9 cellular contexts compared by ENCODE assay signal in genomic region chr11:117815262-117815803, GRCh38. TPM values are rescaled to one million over a fixed set of nuclear protein-coding genes. Genes with fewer than 3 reads are reported as not detected.
DNase-seq lines count a peak whose midpoint lies in the region; ATAC-seq and TF ChIP-seq lines count a peak whose summit lies in the region.
"Had no signal": no experiment of that assay in that cellular context is flagged by ENCODE, and none has a peak within 500 bp of the region (broad histone marks: within the 10 kb centered on the region; RNA-seq: fewer than 3 reads in every experiment).

No MANE protein-coding gene starts in this region.

- H3K27ac ChIP-seq in OCI-LY7 (ENCODE audit: low read depth, low read length, poor library complexity, severe bottlenecking), result no peak overlapping the region
- peak overlapping the region; percentile 56 for H3K27ac ChIP-seq in mesendoderm (ENCODE audit: low read depth, low read length)
- no peak overlapping the region for H3K27ac ChIP-seq in RWPE1
- H3K27ac ChIP-seq: SJSA1 had no signal

- CTCF ChIA-PET in OCI-LY7 (lab: Charles Lee; ENCODE audit: unreplicated experiment) (interaction anchor here (0.6 to 1.2 kb wide), 4 partner anchors 9 to 135 kb away, joined by 3 to 4 read pairs (median 3); partner anchors contain the start of gene FXYD2), RWPE1 (lab: Yijun Ruan, JAX) (interaction anchor here (0.6 to 6.8 kb wide), 2 partner anchors 29 to 389 kb away, joined by 3 to 84 read pairs; no protein-coding TSS in a partner anchor)

- no peaks in the 10 kb centered on the region for H3K9me2 ChIP-seq in OCI-LY7 (ENCODE audit: insufficient read depth, low read length)

- peak overlapping the region; percentile 96 to 99 for H3K27ac Mint-ChIP-seq in stimulated activated naive CD8-positive, alpha-beta T cell treated with anti-CD3 and anti-CD28 coated beads, Interleukin-15, amount 100 ng/mL, for 72 hours

- H2AK5ac ChIP-seq in mesendoderm (ENCODE audit: low read length), result peak overlapping the region; percentile 62

- H3K4ac ChIP-seq in mesendoderm (ENCODE audit: low read depth, low read length), result no peak overlapping the region

- H3K18ac ChIP-seq in mesendoderm (ENCODE audit: low read length), result peak overlapping the region; percentile 12

- peaks cover 80% of the 10 kb centered on the region for H3K4me1 Mint-ChIP-seq in stimulated activated naive CD8-positive, alpha-beta T cell treated with anti-CD3 and anti-CD28 coated beads, Interleukin-15, amount 100 ng/mL, for 72 hours

- no peaks in the 10 kb centered on the region for H3K27me3 ChIP-seq in mesendoderm (ENCODE audit: insufficient read depth, low read length, poor library complexity)
- H3K27me3 ChIP-seq: SJSA1 had no signal

- H3K56ac ChIP-seq in mesendoderm (ENCODE audit: low read length), result peak overlapping the region; percentile 77

- no peaks in the 10 kb centered on the region; the same call in 1 of the 2 replicates for H4K20me1 ChIP-seq in OCI-LY7 (ENCODE audit: insufficient read depth, low read length)

- H3K36me3 ChIP-seq in OCI-LY7 (ENCODE audit: insufficient read depth, low read length) (no peaks in the 10 kb centered on the region), mesendoderm (ENCODE audit: control insufficient read depth, insufficient read depth, low read length) (no peaks in the 10 kb centered on the region)
- H3K36me3 ChIP-seq: SJSA1 had no signal

- H3K27me3 Mint-ChIP-seq in stimulated activated naive CD8-positive, alpha-beta T cell treated with anti-CD3 and anti-CD28 coated beads, Interleukin-15, amount 100 ng/mL, for 72 hours, result no peaks in the 10 kb centered on the region

- H3K4me3 ChIP-seq in OCI-LY7 (ENCODE audit: low read depth, low read length, poor library complexity, severe bottlenecking) (peak overlapping the region; percentile 26), mesendoderm (ENCODE audit: low read length) (no peak overlapping the region)
- H3K4me3 ChIP-seq: SJSA1 had no signal

- peak overlapping the region; percentile 50 for H3K23ac ChIP-seq in mesendoderm (ENCODE audit: low read length)

- peak overlapping the region; percentile 91 to 96 for H3K4me3 Mint-ChIP-seq in stimulated activated naive CD8-positive, alpha-beta T cell treated with anti-CD3 and anti-CD28 coated beads, Interleukin-15, amount 100 ng/mL, for 72 hours

- no peaks in the 10 kb centered on the region for H3K9me3 Mint-ChIP-seq in stimulated activated naive CD8-positive, alpha-beta T cell treated with anti-CD3 and anti-CD28 coated beads, Interleukin-15, amount 100 ng/mL, for 72 hours

- H2BK120ac ChIP-seq in mesendoderm (ENCODE audit: low read depth, low read length), result no peak overlapping the region

- H2AFZ ChIP-seq in OCI-LY7 (ENCODE audit: low read length), result no peak overlapping the region

- no CpG with 5 or more reads among the region's 7 CpGs for WGBS in mesendoderm (ENCODE audit: extremely low coverage, insufficient coverage, low lambda C conversion rate)

- H3K4me1 ChIP-seq in OCI-LY7 (ENCODE audit: insufficient read depth, low read length, poor library complexity, severe bottlenecking) (peaks cover 16% of the 10 kb centered on the region), mesendoderm (ENCODE audit: control insufficient read depth, low read depth, low read length) (peaks cover 15% of the 10 kb centered on the region)

- BruUV-seq in OCI-LY7 (replicated peaks; lab: Mats Ljungman, UMichigan), result no TSS peak

- peak; percentile 49 for ATAC-seq in GM18519 (IDR thresholded peaks at IDR 0.05; ENCODE audit: low FRiP score, unreplicated experiment)
- peak; percentile 79 for ATAC-seq in HG02885 (IDR thresholded peaks at IDR 0.05; ENCODE audit: poor library complexity, unreplicated experiment)
- ATAC-seq in stimulated activated naive CD8-positive, alpha-beta T cell treated with anti-CD3 and anti-CD28 coated beads, Interleukin-15, amount 100 ng/mL, for 72 hours, result peak; percentile 72

- DNase-seq in OCI-LY7 (ENCODE audit: low spot score), result peak; percentile 83
- peak; percentile 87 for DNase-seq in activated effector memory CD4-positive, alpha-beta T cell treated with anti-CD3 and anti-CD28 coated beads, Interleukin-2, amount 50 U/mL, for 16 hours
- DNase-seq in mesendoderm, result no peak
- DNase-seq in stimulated activated naive CD8-positive, alpha-beta T cell treated with anti-CD3 and anti-CD28 coated beads, Interleukin-15, amount 100 ng/mL, for 72 hours, result peak; percentile 67 to 87
- no peak for DNase-seq in cerebellar nuclear complex (lab: John Stamatoyannopoulos, UW)
- DNase-seq in RWPE1 (ENCODE audit: low spot score), result no peak

- intact Hi-C loops in OCI-LY7 (cut with micrococcal nuclease; ENCODE audit: unreplicated experiment), result loop anchor here (10.0 kb wide), 2 partner anchors 129 to 359 kb away; partner anchors contain the start of gene SCN2B

- no peak overlapping the region for H2BK15ac ChIP-seq in mesendoderm (replicated peaks; ENCODE audit: low read depth)

- H2BK5ac ChIP-seq in mesendoderm (ENCODE audit: low read length), result peak overlapping the region; percentile 32

- H3K4me2 ChIP-seq in OCI-LY7 (ENCODE audit: low read length) (peak overlapping the region; percentile 63), mesendoderm (ENCODE audit: low read length) (no peak overlapping the region)

- H3K9ac ChIP-seq in mesendoderm (ENCODE audit: low read length), result peak overlapping the region; percentile 24

- no peaks in the 10 kb centered on the region for H3K79me1 ChIP-seq in mesendoderm (ENCODE audit: low read length)

- H3K79me2 ChIP-seq in OCI-LY7 (ENCODE audit: insufficient read depth, low read depth, low read length), result no peaks in the 10 kb centered on the region
- H3K79me2 ChIP-seq in mesendoderm (ENCODE audit: control insufficient read depth, insufficient read depth, low read length), result no peaks in the 10 kb centered on the region

- no peak overlapping the region for H4K8ac ChIP-seq in mesendoderm (ENCODE audit: low read depth, low read length)

- H4K5ac ChIP-seq in mesendoderm (ENCODE audit: low read length), result no peak overlapping the region

- POLR2A ChIA-PET in OCI-LY7 (lab: Charles Lee), result interaction anchor here (0.6 to 1.3 kb wide), 2 partner anchors 9 to 149 kb away, joined by 3 read pairs; partner anchors contain the start of gene FXYD2
- POLR2A ChIA-PET in RWPE1 (lab: Yijun Ruan, JAX; ENCODE audit: low non-redundant PET), result no interaction called here

- no peaks in the 10 kb centered on the region for H3K9me3 ChIP-seq in OCI-LY7 (ENCODE audit: low read length)
- H3K9me3 ChIP-seq: SJSA1 had no signal

- no peak for TF ChIP-seq CTCF in OCI-LY7 (conservative IDR thresholded peaks at IDR 0.05; ENCODE audit: low read length)
- TF ChIP-seq CTCF in RWPE1 (conservative IDR thresholded peaks at IDR 0.05; ENCODE audit: low read depth), result no peak

RNA-seq across cellular contexts. Expression of gene FXYD2, which starts 9.2 kb away (rescaled TPM):
- not detected in 2 replicates for total RNA-seq in OCI-LY7 (2014; rRNA removed; shearing (Covaris generic))
- not detected in 2 replicates for total RNA-seq in OCI-LY7 (2022)
- 0.95 TPM for polyA plus RNA-seq in mesendoderm (2013, experiment 1 of 2)
- polyA plus RNA-seq in mesendoderm (2013, experiment 2 of 2), result 1.1 TPM
- total RNA-seq: SJSA1 had no signal

RNA-seq across cellular contexts. Expression of gene DSCAML1, which starts 18.3 kb away (rescaled TPM):
- total RNA-seq in OCI-LY7 (2014; rRNA removed; shearing (Covaris generic)), result not detected in 2 replicates
- not detected in 2 replicates for total RNA-seq in OCI-LY7 (2022)
- polyA plus RNA-seq in mesendoderm (2013, experiment 1 of 2), result 0.06 TPM
- 0.11 TPM for polyA plus RNA-seq in mesendoderm (2013, experiment 2 of 2)

Comparison
In these comparisons a context has a peak if more than half of its experiments do, and no peak if none do; other contexts are left out.
1. DNase-seq: peak in OCI-LY7 (single experiment), activated effector memory CD4-positive, alpha-beta T cell treated with anti-CD3 and anti-CD28 coated beads, Interleukin-2, amount 50 U/mL, for 16 hours (single experiment) and stimulated activated naive CD8-positive, alpha-beta T cell treated with anti-CD3 and anti-CD28 coated beads, Interleukin-15, amount 100 ng/mL, for 72 hours (2 of 2); none in mesendoderm (single experiment), cerebellar nuclear complex (0 of 2) and RWPE1 (single experiment).
2. Peak in every context shown above with its lines, with median percentiles within 50 percentile points of each other: ATAC-seq.